19 cellular contexts compared by ENCODE assay signal in genomic region chr17:42411321-42411820, GRCh38. TPM values are rescaled to one million over a fixed set of nuclear protein-coding genes. Genes with fewer than 3 reads are reported as not detected.
DNase-seq lines count a peak whose midpoint lies in the region; ATAC-seq and TF ChIP-seq lines count a peak whose summit lies in the region.
"Had no signal": no experiment of that assay in that cellular context is flagged by ENCODE, and none has a peak within 500 bp of the region (broad histone marks: within the 10 kb centered on the region; RNA-seq: fewer than 3 reads in every experiment).

No MANE protein-coding gene starts in this region.

- peak overlapping the region; percentile 61 for H3K4me2 ChIP-seq in skeletal muscle satellite cell (ENCODE audit: low read length)

- no peaks in the 10 kb centered on the region for H3K36me3 Mint-ChIP-seq in CD14-positive monocyte
- H3K36me3 Mint-ChIP-seq: stimulated activated memory B cell treated with anti-CD40 and anti-IgM and Interleukin-4, amounts not matched to agents 10 μg/mL and 1 μg/mL and 100 μg/mL, for 72 hours had no signal

- peaks cover 4 to 23% (median 7%) of the 10 kb centered on the region in 3 donors for H3K27me3 Mint-ChIP-seq in CD14-positive monocyte (ENCODE audit: low read depth in 3 of 3)

- H3K36me3 ChIP-seq in skeletal muscle satellite cell (ENCODE audit: insufficient read depth, low read length) = peaks cover 36% of the 10 kb centered on the region

- peaks cover 0 to 3% (median 0%) of the 10 kb centered on the region in 7 donors for H3K9me3 Mint-ChIP-seq in CD14-positive monocyte
- H3K9me3 Mint-ChIP-seq: activated T-helper 2 cell treated with anti-CD3 and anti-CD28 coated beads, Interferon-gamma antibody, Interleukin-2, Interleukin-4, amounts not matched to agents 10 μg/mL and 5 μg/mL and 100 μg/mL, durations not matched to agents 14 hours and 24 hours and 36 hours; nephron progenitor cell; stimulated activated memory B cell treated with anti-CD40 and anti-IgM and Interleukin-4, amounts not matched to agents 10 μg/mL and 1 μg/mL and 100 μg/mL, for 72 hours had no signal

- peak overlapping the region; percentile 54 for H3K27ac ChIP-seq in right cardiac atrium (ENCODE audit: low read length)
- H3K27ac ChIP-seq: VCaP had no signal

- ATAC-seq in right cardiac atrium = no peak
- ATAC-seq in Right ventricle myocardium superior (ENCODE audit: poor library complexity) = no peak
- ATAC-seq: K562; stimulated activated memory B cell treated with anti-CD40 and anti-IgM and Interleukin-4, amounts not matched to agents 10 μg/mL and 1 μg/mL and 100 μg/mL, for 72 hours had no signal

- H3K27ac Mint-ChIP-seq in CD14-positive monocyte = no peak overlapping the region
- H3K27ac Mint-ChIP-seq: activated T-helper 2 cell treated with anti-CD3 and anti-CD28 coated beads, Interferon-gamma antibody, Interleukin-2, Interleukin-4, amounts not matched to agents 10 μg/mL and 5 μg/mL and 100 μg/mL, durations not matched to agents 14 hours and 24 hours and 36 hours; nephron progenitor cell; stimulated activated memory B cell treated with anti-CD40 and anti-IgM and Interleukin-4, amounts not matched to agents 10 μg/mL and 1 μg/mL and 100 μg/mL, for 72 hours had no signal

- intact Hi-C loops in right cardiac atrium (cut with DNase I) (no loop called here), Right ventricle myocardium superior (cut with DNase I) (no loop called here), CD14-positive monocyte (cut with micrococcal nuclease) (no loop called here)

- H3K27me3 ChIP-seq in right cardiac atrium (ENCODE audit: control insufficient read depth, insufficient read depth) = no peaks in the 10 kb centered on the region
- H3K27me3 ChIP-seq in skeletal muscle satellite cell (ENCODE audit: control insufficient read depth, insufficient read depth, low read length) = no peaks in the 10 kb centered on the region

- WGBS in right cardiac atrium = 24% methylated on average over 5 of the region's 5 CpGs

- H3K4me1 Mint-ChIP-seq in CD14-positive monocyte = peaks cover 22% of the 10 kb centered on the region

- H3K4me1 ChIP-seq in right cardiac atrium (ENCODE audit: control insufficient read depth, insufficient read depth, low read length) (peaks cover 40% of the 10 kb centered on the region), skeletal muscle satellite cell (ENCODE audit: control insufficient read depth, insufficient read depth, low read length) (peaks cover 84% of the 10 kb centered on the region)

- H3K9me3 ChIP-seq in right cardiac atrium (ENCODE audit: control insufficient read depth, low read length) (no peaks in the 10 kb centered on the region), skeletal muscle satellite cell (replicated peaks; ENCODE audit: low read length) (no peaks in the 10 kb centered on the region)

- DNase-seq in right cardiac atrium (no peak), Right ventricle myocardium superior (no peak), fibroblast of gingiva (ENCODE audit: low read depth) (peak; percentile 87), CD14-positive monocyte (ENCODE audit: low spot score) (no peak), mucosa of gallbladder (ENCODE audit: low spot score) (no peak), NCI-H2081 treated with DMSO at 0.1 percent for 48 hours (lab: John Stamatoyannopoulos, UW) (no peak), AML-193 (lab: John Stamatoyannopoulos, UW) (no peak)
- DNase-seq: activated CD8-positive, alpha-beta memory T cell treated with anti-CD3 and anti-CD28 coated beads for 24 hours; COR-L47; H7; NCI-H1417 treated with DMSO at 0.1 percent for 48 hours; NCI-H446 treated with DMSO at 0.1 percent for 48 hours; nephron progenitor cell; SW 1271 had no signal

- no peak overlapping the region for H3K4me3 ChIP-seq in right cardiac atrium (ENCODE audit: low read length)
- H3K4me3 ChIP-seq in skeletal muscle satellite cell (ENCODE audit: low read length) = peak overlapping the region; percentile 16
- H3K4me3 ChIP-seq: K562 had no signal

- H3K4me3 Mint-ChIP-seq in CD14-positive monocyte = no peak overlapping the region
- H3K4me3 Mint-ChIP-seq: nephron progenitor cell; stimulated activated memory B cell treated with anti-CD40 and anti-IgM and Interleukin-4, amounts not matched to agents 10 μg/mL and 1 μg/mL and 100 μg/mL, for 72 hours had no signal

- TF ChIP-seq CTCF in CD14-positive monocyte (IDR thresholded peaks at IDR 0.05) = no peak

- H3K9ac ChIP-seq in skeletal muscle satellite cell (ENCODE audit: low read depth, low read length) = peak overlapping the region; percentile 49

RNA-seq across cellular contexts. Expression of gene CAVIN1, which starts 11.7 kb away (rescaled TPM):
- total RNA-seq in right cardiac atrium (100 to 1,000 TPM; 173 to 256 (median 203) TPM), Right ventricle myocardium superior (200 TPM), mucosa of gallbladder (273 TPM)
- polyA plus RNA-seq in right cardiac atrium (153 TPM), CD14-positive monocyte (not detected)
- total RNA-seq in skeletal muscle satellite cell (2012; rRNA removed) = 663 and 678 TPM in 2 replicates

RNA-seq across cellular contexts. Expression of gene STAT3, which starts 23.1 kb away (rescaled TPM):
- total RNA-seq in right cardiac atrium (100 to 1,000 TPM; 100 to 192 (median 105) TPM), Right ventricle myocardium superior (127 TPM), mucosa of gallbladder (140 TPM)
- polyA plus RNA-seq in right cardiac atrium (46.9 TPM), CD14-positive monocyte (100 to 1,000 TPM; 110 to 155 TPM)
- total RNA-seq in skeletal muscle satellite cell (2012; rRNA removed) = 67.7 and 76.2 TPM in 2 replicates

RNA-seq across cellular contexts. Expression of gene ATP6V0A1, which starts 47.3 kb away (rescaled TPM):
- total RNA-seq in right cardiac atrium (10 to 100 TPM; 42.1 to 57.7 (median 48.8) TPM), Right ventricle myocardium superior (29.9 TPM), mucosa of gallbladder (179 TPM)
- polyA plus RNA-seq in right cardiac atrium (33.4 TPM), CD14-positive monocyte (10 to 100 TPM; 36.1 to 55.1 TPM)
- total RNA-seq in skeletal muscle satellite cell (2012; rRNA removed) = 31.2 and 43.6 TPM in 2 replicates
